25 cellular contexts compared by ENCODE assay signal in the genomic region with DNA sequence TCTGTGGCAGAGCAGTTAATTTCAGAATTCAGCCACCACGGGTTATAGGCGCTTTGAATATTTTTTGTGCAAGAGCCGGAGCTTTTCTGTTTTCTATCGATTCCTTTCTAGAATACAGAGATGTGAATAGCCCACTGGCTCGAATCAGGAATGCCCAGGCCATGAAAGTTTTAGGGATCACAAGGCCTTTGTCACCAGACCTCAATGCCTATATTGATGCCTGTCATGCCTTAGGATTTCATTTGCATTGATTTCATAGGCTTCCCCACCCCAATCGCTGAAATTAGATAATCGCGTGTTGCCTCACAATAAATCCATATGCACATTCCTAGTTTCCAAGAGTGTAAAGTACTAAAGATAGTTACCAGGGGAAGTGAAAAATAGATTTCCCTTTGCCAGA.
DNase-seq lines count a peak whose midpoint lies in the region.
"Had no signal": no experiment of that assay in that cellular context is flagged by ENCODE, and none has a peak within 500 bp of the region (broad histone marks: within the 10 kb centered on the region; RNA-seq: fewer than 3 reads in every experiment).

No MANE protein-coding gene starts in this region.

- H3K4me1 ChIP-seq in GM23248 (ENCODE audit: insufficient read depth) (peaks cover 70% of the 10 kb centered on the region), adipocyte (ENCODE audit: control insufficient read depth, insufficient read depth, low read length) (peaks cover 62% of the 10 kb centered on the region), subcutaneous abdominal adipose tissue (ENCODE audit: control insufficient read depth in 5 of 5, insufficient read depth in 5 of 5, low read length in 5 of 5) (peaks cover 6 to 56% (median 50%) of the 10 kb centered on the region in 5 donors)
- H3K4me1 ChIP-seq: Caco-2, lower lobe of right lung, upper lobe of right lung had no signal

- H3K9me3 ChIP-seq in GM23248 (ENCODE audit: low read depth) (no peaks in the 10 kb centered on the region), adipocyte (ENCODE audit: control insufficient read depth, low read length) (no peaks in the 10 kb centered on the region), subcutaneous abdominal adipose tissue (ENCODE audit: control insufficient read depth in 5 of 5, low read length in 5 of 5) (no peaks in the 10 kb centered on the region)
- H3K9me3 ChIP-seq: Caco-2, lower lobe of right lung, ovary, upper lobe of right lung had no signal

- H3K27ac ChIP-seq in GM23248 (peak overlapping the region; percentile 80), layer of hippocampus (ENCODE audit: low read depth, low read length) (peak overlapping the region; percentile 79), subcutaneous abdominal adipose tissue (ENCODE audit: low read depth, low read length) (peak overlapping the region; percentile 99)
- H3K27ac ChIP-seq: C4-2B, lower lobe of right lung, ovary, upper lobe of right lung had no signal

- peaks cover 79% of the 10 kb centered on the region for H3K79me2 ChIP-seq in GM23248 (ENCODE audit: insufficient read depth)

- peaks cover 69% of the 10 kb centered on the region for H3F3A ChIP-seq in GM23248 (ENCODE audit: insufficient read depth)

- WGBS in GM23248 (ENCODE audit: low coverage in 1 of 2, low lambda C conversion rate in 2 of 2, missing lambda C conversion rate in 2 of 2), 2 experiments: 11 to 12% methylated on average over 8 of the region's 8 CpGs

- H2AFZ ChIP-seq in GM23248: no peak overlapping the region

- peak overlapping the region; percentile 74 for H3K4me2 ChIP-seq in GM23248 (ENCODE audit: unreplicated experiment)

- H3K4me3 ChIP-seq in GM23248 (peak overlapping the region; percentile 36), adipocyte (ENCODE audit: low read length) (peak overlapping the region; percentile 47), subcutaneous abdominal adipose tissue (ENCODE audit: low read depth in 1 of 5, low read length in 5 of 5) (peak overlapping the region in 1 of 5 donors; percentile 14)
- H3K4me3 ChIP-seq: lower lobe of right lung, ovary, upper lobe of right lung had no signal

- H3K36me3 ChIP-seq in GM23248 (ENCODE audit: low read depth): peaks cover 16% of the 10 kb centered on the region
- peaks cover 6% of the 10 kb centered on the region for H3K36me3 ChIP-seq in adipocyte (ENCODE audit: control insufficient read depth, insufficient read depth, low read length, severe bottlenecking)
- H3K36me3 ChIP-seq in subcutaneous abdominal adipose tissue (ENCODE audit: control insufficient read depth in 5 of 5, insufficient read depth in 5 of 5, low read length in 5 of 5): peaks cover 0 to 2% (median 0%) of the 10 kb centered on the region in 5 donors
- H3K36me3 ChIP-seq: ovary had no signal

- H4K20me1 ChIP-seq in GM23248 (ENCODE audit: insufficient read depth): no peaks in the 10 kb centered on the region

- H3K9me2 ChIP-seq in GM23248 (ENCODE audit: insufficient read depth): no peaks in the 10 kb centered on the region

- DNase-seq in GM23248 (peak; percentile 27), adipocyte (ENCODE audit: low read depth) (no peak), NCI-H1092 treated with DMSO at 0.1 percent for 48 hours (lab: John Stamatoyannopoulos, UW) (no peak), NCI-H526 (lab: John Stamatoyannopoulos, UW) (no peak), SIG-M5 (lab: John Stamatoyannopoulos, UW) (no peak), dermis blood vessel endothelial cell (no peak)
- DNase-seq: activated CD4-positive, alpha-beta T cell treated with anti-CD3 and anti-CD28 coated beads, Interleukin-2, amount 50 U/mL, for 48 hours; aorta; Caco-2; central memory CD4-positive, alpha-beta T cell; DMS79; GDM1; H9; KBM-7; lower lobe of right lung; MM.1S; NCI-H1417; NCI-H2081 treated with DMSO at 0.1 percent for 48 hours; NCI-H345; NCI-H748 treated with DMSO at 0.1 percent for 48 hours; ovary; upper lobe of right lung had no signal

- no peaks in the 10 kb centered on the region for H3K27me3 ChIP-seq in GM23248 (replicated peaks; ENCODE audit: insufficient read depth)
- no peaks in the 10 kb centered on the region for H3K27me3 ChIP-seq in adipocyte (replicated peaks; ENCODE audit: control insufficient read depth, insufficient read depth, low read length)
- no peaks in the 10 kb centered on the region for H3K27me3 ChIP-seq in layer of hippocampus (ENCODE audit: control insufficient read depth, insufficient read depth, low read length)
- no peaks in the 10 kb centered on the region for H3K27me3 ChIP-seq in subcutaneous abdominal adipose tissue (ENCODE audit: control insufficient read depth in 5 of 5, insufficient read depth in 4 of 5, low read length in 5 of 5)
- H3K27me3 ChIP-seq: ovary, upper lobe of right lung had no signal

- H3K9ac ChIP-seq in GM23248 (peak overlapping the region; percentile 70), adipocyte (ENCODE audit: low read length) (peak overlapping the region; percentile 81), subcutaneous abdominal adipose tissue (ENCODE audit: low read length in 5 of 5) (peak overlapping the region in 4 of 5 donors; percentile 7 to 56 (median 36))

- in situ Hi-C loops in GM23248 (cut with MboI): no loop called here
